ENCODE assay signal across 8 cellular contexts in the genomic region with DNA sequence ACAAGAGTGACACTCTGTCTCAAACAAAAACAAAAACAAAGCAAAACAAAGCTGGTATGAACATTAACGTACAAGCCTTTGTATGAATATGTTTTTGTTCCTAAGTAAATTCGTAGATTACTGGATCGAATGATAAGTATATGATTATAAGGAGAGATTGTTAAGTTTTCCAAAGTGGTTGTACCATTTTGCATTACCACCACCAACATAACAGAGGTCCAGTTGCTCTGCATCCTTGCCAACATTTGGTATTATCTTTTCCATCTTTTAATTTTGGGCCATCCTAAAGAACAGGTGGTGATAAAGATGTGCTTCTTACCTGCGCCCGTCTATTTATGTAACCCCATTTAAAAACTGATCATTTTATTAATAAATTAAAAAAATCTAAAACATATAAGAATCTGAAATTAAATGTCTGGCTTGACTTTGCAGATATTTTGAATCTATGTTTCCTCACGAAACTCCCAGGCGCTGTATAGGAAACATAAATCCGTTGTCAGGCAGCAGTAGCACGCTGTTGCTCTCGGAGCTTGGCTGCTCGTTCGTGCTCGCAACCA. TPM values are rescaled to one million over a fixed set of nuclear protein-coding genes. Genes with fewer than 3 reads are reported as not detected.
DNase-seq lines count a peak whose midpoint lies in the region; ATAC-seq, FAIRE-seq and TF ChIP-seq lines count a peak whose summit lies in the region.

No MANE protein-coding gene starts in this region.

- H3K36me3 ChIP-seq in SJCRH30 (peaks cover 19% of the 10 kb centered on the region), small intestine (ENCODE audit: control insufficient read depth in 2 of 2, insufficient read depth in 2 of 2, low read length in 2 of 2) (peaks cover 0 to 2% of the 10 kb centered on the region in 2 donors)

- H3K27me3 ChIP-seq in SJCRH30 (no peaks in the 10 kb centered on the region), small intestine (ENCODE audit: control insufficient read depth in 2 of 2, insufficient read depth in 2 of 2, low read length in 2 of 2) (no peaks in the 10 kb centered on the region)

- FAIRE-seq in GM19239 (lab: Jason Lieb, UNC) (peak; percentile 37), small intestine (lab: Jason Lieb, UNC) (no peak)

- H3K4me3 ChIP-seq in SJCRH30, result peak overlapping the region; percentile 95
- peak overlapping the region; percentile 83 for H3K4me3 ChIP-seq in fibroblast of pulmonary artery (replicated peaks; ENCODE audit: low read depth, low read length)
- peak overlapping the region in 1 of 2 donors; percentile 38 for H3K4me3 ChIP-seq in small intestine (ENCODE audit: low read depth in 1 of 2, low read length in 2 of 2)

- no peak for TF ChIP-seq CTCF in fibroblast of pulmonary artery (IDR thresholded peaks at IDR 0.05; ENCODE audit: low read length, missing control alignments)

- H3K27ac ChIP-seq in SJCRH30, result peak overlapping the region; percentile 35; the same call in 1 of the 2 replicates
- peak overlapping the region; percentile 76 to 84 for H3K27ac ChIP-seq in small intestine (ENCODE audit: low read depth in 1 of 2, low read length in 1 of 2)

- WGBS in small intestine, 3 donors, result 16 to 22% (median 18%) methylated on average over 13 of the region's 13 CpGs

- H3K9me3 ChIP-seq in SJCRH30 (replicated peaks), result no peaks in the 10 kb centered on the region
- H3K9me3 ChIP-seq in small intestine (ENCODE audit: control insufficient read depth, low read depth), result no peaks in the 10 kb centered on the region

- no peak for DNase-seq in GM19239 (ENCODE audit: insufficient read length, low spot score)
- DNase-seq in SJCRH30, result no peak
- no peak for DNase-seq in fibroblast of pulmonary artery (ENCODE audit: low read depth)
- DNase-seq in small intestine, result no peak
- no peak for DNase-seq in activated CD4-positive, CD25-positive, alpha-beta regulatory T cell (lab: John Stamatoyannopoulos, UW)
- DNase-seq in Ammon's horn (ENCODE audit: low spot score), result no peak
- DNase-seq in cerebellum (ENCODE audit: low spot score), result no peak

- no peak for ATAC-seq in GM21423 (IDR thresholded peaks at IDR 0.05; ENCODE audit: unreplicated experiment)

- H3K4me1 ChIP-seq in SJCRH30 (peaks cover 7% of the 10 kb centered on the region), small intestine (ENCODE audit: control insufficient read depth in 2 of 2, insufficient read depth in 1 of 2, low read depth in 1 of 2, low read length in 1 of 2) (peaks cover 0 to 2% of the 10 kb centered on the region in 2 donors)

RNA-seq across cellular contexts. Expression of gene NAA35, which starts 0.6 kb away (rescaled TPM):
- total RNA-seq in SJCRH30 (2014; rRNA removed; shearing (Covaris generic)), result 41.3 and 44.0 TPM in 2 replicates
- 10 to 100 TPM in 1 of 3 donors, 1 to 10 TPM in 2; 7.2 to 11.2 (median 7.3) TPM for polyA plus RNA-seq in small intestine
- 47.8 TPM for total RNA-seq in cerebellum
